In genomic region chrX:71367396-71367795, GRCh38 we compare ENCODE assay signal across 8 cellular contexts. TPM values are rescaled to one million over a fixed set of nuclear protein-coding genes. Genes with fewer than 3 reads are reported as not detected.
DNase-seq lines count a peak whose midpoint lies in the region; ATAC-seq lines count a peak whose summit lies in the region.

No MANE protein-coding gene starts in this region.

- H3K9me3 Mint-ChIP-seq in activated T-cell treated with anti-CD3 and anti-CD28 coated beads, Interleukin-2, amount 50 U/mL, for 4 hours: no peaks in the 10 kb centered on the region

- ATAC-seq in activated T-cell treated with anti-CD3 and anti-CD28 coated beads, Interleukin-2, amount 50 U/mL, for 4 hours: no peak

- peaks cover 2% of the 10 kb centered on the region for H3K36me3 ChIP-seq in iPS-15b (ENCODE audit: control insufficient read depth, insufficient read depth, low read length)

- H3K4me3 ChIP-seq in iPS-15b (ENCODE audit: low read depth, low read length): peak overlapping the region; percentile 87

- DNase-seq in HT-29 (ENCODE audit: low spot score) (peak; percentile 31), NCI-H187 treated with DMSO at 0.1 percent for 48 hours (lab: John Stamatoyannopoulos, UW) (no peak), GOT3 (lab: John Stamatoyannopoulos, UW) (no peak), SW480 (ENCODE audit: low spot score) (no peak), NCI-H748 (lab: John Stamatoyannopoulos, UW; ENCODE audit: unreplicated experiment) (no peak)
- peak; percentile 7 for DNase-seq in activated T-cell treated with anti-CD3 and anti-CD28 coated beads, Interleukin-2, amount 50 U/mL, for 4 hours
- peak; percentile 28 for DNase-seq in stimulated activated CD8-positive, alpha-beta memory T cell treated with anti-CD3 and anti-CD28 coated beads, Interleukin-4, amount 100 ng/mL, for 48 hours

- H3K27me3 ChIP-seq in iPS-15b (ENCODE audit: control insufficient read depth, insufficient read depth, low read length): no peaks in the 10 kb centered on the region

- no peaks in the 10 kb centered on the region for H3K9me3 ChIP-seq in iPS-15b (ENCODE audit: control insufficient read depth, insufficient read depth, low read length)

- peaks cover 5% of the 10 kb centered on the region for H3K36me3 Mint-ChIP-seq in activated T-cell treated with anti-CD3 and anti-CD28 coated beads, Interleukin-2, amount 50 U/mL, for 4 hours (ENCODE audit: insufficient read depth)

- no peak overlapping the region for H3K9ac ChIP-seq in iPS-15b (ENCODE audit: low read depth, low read length)

- no peaks in the 10 kb centered on the region for H3K4me1 ChIP-seq in iPS-15b (ENCODE audit: control insufficient read depth, insufficient read depth, low read length)

- no peaks in the 10 kb centered on the region for H3K27me3 Mint-ChIP-seq in activated T-cell treated with anti-CD3 and anti-CD28 coated beads, Interleukin-2, amount 50 U/mL, for 4 hours (ENCODE audit: low read depth)

- H3K4me3 Mint-ChIP-seq in activated T-cell treated with anti-CD3 and anti-CD28 coated beads, Interleukin-2, amount 50 U/mL, for 4 hours: peak overlapping the region; percentile 93

- H3K4me1 Mint-ChIP-seq in activated T-cell treated with anti-CD3 and anti-CD28 coated beads, Interleukin-2, amount 50 U/mL, for 4 hours (ENCODE audit: low read depth): peaks cover 31% of the 10 kb centered on the region

RNA-seq across cellular contexts. Expression of gene TAF1, which starts 1.2 kb away (rescaled TPM):
- total RNA-seq in HT-29 (2014; rRNA removed; shearing (Covaris generic)): 15.0 and 25.3 TPM in 2 replicates
- total RNA-seq in activated T-cell treated with anti-CD3 and anti-CD28 coated beads, Interleukin-2, amount 50 U/mL, for 4 hours: 10 to 100 TPM; 24.9 to 32.2 (median 29.0) TPM

Comparison
In these comparisons a context has a peak if more than half of its experiments do, and no peak if none do; other contexts are left out.
1. DNase-seq: peak in HT-29 (single experiment), activated T-cell treated with anti-CD3 and anti-CD28 coated beads, Interleukin-2, amount 50 U/mL, for 4 hours (single experiment) and stimulated activated CD8-positive, alpha-beta memory T cell treated with anti-CD3 and anti-CD28 coated beads, Interleukin-4, amount 100 ng/mL, for 48 hours (single experiment); none in NCI-H187 treated with DMSO at 0.1 percent for 48 hours (single experiment), GOT3 (single experiment), SW480 (single experiment) and NCI-H748 (single experiment).